1 cellular context compared by ENCODE assay signal in the genomic region with DNA sequence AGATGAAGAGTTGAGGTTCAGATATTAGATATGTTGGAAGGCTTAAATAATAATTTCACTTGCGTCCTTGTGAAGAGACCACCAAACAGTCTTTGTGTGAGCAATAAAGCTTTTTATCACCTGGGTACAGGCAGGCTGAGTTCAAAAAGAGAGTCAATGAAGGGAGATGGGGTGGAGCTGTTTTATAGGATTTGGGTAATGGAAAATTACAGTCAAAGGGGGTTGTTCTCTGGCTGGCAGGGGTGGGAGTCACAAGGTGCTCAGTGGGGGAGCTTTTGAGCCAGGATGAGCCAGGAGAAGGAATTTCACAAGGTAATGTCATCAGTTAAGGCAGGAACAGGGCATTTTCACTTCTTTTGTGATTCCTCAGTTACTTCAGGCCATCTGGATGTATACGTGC.
TF ChIP-seq lines count a peak whose summit lies in the region.

No MANE protein-coding gene starts in this region.

TF ChIP-seq in H1, 55 proteins besides CTCF, POLR2A, EP300 and RAD21:
- 0 out of 2 replicates have a peak, but pooled peaks have one; percentile 25 for TF ChIP-seq SP1 (IDR thresholded peaks at IDR 0.05; ENCODE audit: low read depth, low read length)
TF ChIP-seq in H1: peak in this region for 1; not testable (repeated sequence) for 54.
